ENCODE assay signal across 30 cellular contexts in genomic region chr2:113111121-113111520, GRCh38. TPM values are rescaled to one million over a fixed set of nuclear protein-coding genes. Genes with fewer than 3 reads are reported as not detected.
"Had no signal": no experiment of that assay in that cellular context is flagged by ENCODE, and none has a peak within 500 bp of the region (broad histone marks: within the 10 kb centered on the region; RNA-seq: fewer than 3 reads in every experiment).

No MANE protein-coding gene starts in this region.

- H3K4me1 ChIP-seq: SJCRH30 had no signal

- H3K27ac Mint-ChIP-seq: activated CD8-positive, alpha-beta T cell treated with anti-CD3 and anti-CD28 coated beads for 36 hours; activated naive CD4-positive, alpha-beta T cell treated with anti-CD3 and anti-CD28 coated beads, Interleukin-2, amount 10 ng/mL, durations not matched to agents 7 days and 5 days; activated naive CD8-positive, alpha-beta T cell treated with anti-CD3 and anti-CD28 coated beads for 36 hours; activated T-cell treated with anti-CD3 and anti-CD28 coated beads, Interleukin-2, amount 50 U/mL, for 72 hours; activated T-helper 2 cell treated with anti-CD3 and anti-CD28 coated beads, Interferon-gamma antibody, Interleukin-2, Interleukin-4, amounts not matched to agents 10 μg/mL and 5 μg/mL and 100 μg/mL, durations not matched to agents 14 hours and 24 hours and 36 hours had no signal

- H3K9me3 ChIP-seq: MG63, Peyer's patch, SJCRH30, SK-N-SH had no signal

- H3K36me3 Mint-ChIP-seq: activated naive CD4-positive, alpha-beta T cell treated with anti-CD3 and anti-CD28 coated beads, Interleukin-2, amount 10 ng/mL, durations not matched to agents 7 days and 5 days; activated naive CD8-positive, alpha-beta T cell treated with anti-CD3 and anti-CD28 coated beads for 36 hours had no signal

- H3K27me3 ChIP-seq: brain microvascular endothelial cell, cardiac muscle cell, MG63, Peyer's patch, SJCRH30 had no signal

- H3K9me2 ChIP-seq: SK-N-SH had no signal

- DNase-seq: activated CD4-positive, alpha-beta T cell treated with anti-CD3 and anti-CD28 coated beads for 4 hours; activated CD4-positive, CD25-positive, alpha-beta regulatory T cell; activated CD8-positive, alpha-beta memory T cell treated with anti-CD3 and anti-CD28 coated beads, Interleukin-2, amount 50 U/mL, for 4 hours; activated CD8-positive, alpha-beta T cell treated with anti-CD3 and anti-CD28 coated beads for 36 hours; activated gamma-delta T cell treated with Interleukin-2 at 50 U/mL for 16 hours; activated naive CD4-positive, alpha-beta T cell treated with anti-CD3 and anti-CD28 coated beads, Interleukin-2, amount 10 ng/mL, durations not matched to agents 7 days and 5 days; activated naive CD8-positive, alpha-beta T cell treated with anti-CD3 and anti-CD28 coated beads for 36 hours; activated T-cell treated with anti-CD3 and anti-CD28 coated beads, Interleukin-2, amount 50 U/mL, for 72 hours; brain microvascular endothelial cell; MG63; NCI-H1105; NCI-H1436; NCI-H1694 treated with DMSO at 0.1 percent for 48 hours; NCI-H2081 treated with DMSO at 0.1 percent for 48 hours; NCI-H446 treated with DMSO at 0.1 percent for 48 hours; NCI-H526; NK-92 treated with Interleukin-12 subunit alpha and Interleukin-12 subunit beta, amount 100 ng/mL, for 24 hours; OCI-M1; Peyer's patch; Right ventricle myocardium superior; SJCRH30; SK-N-SH; T-helper 1 cell had no signal

- H3K9me3 Mint-ChIP-seq: activated CD8-positive, alpha-beta T cell treated with anti-CD3 and anti-CD28 coated beads for 36 hours; activated naive CD4-positive, alpha-beta T cell treated with anti-CD3 and anti-CD28 coated beads, Interleukin-2, amount 10 ng/mL, durations not matched to agents 7 days and 5 days; activated naive CD8-positive, alpha-beta T cell treated with anti-CD3 and anti-CD28 coated beads for 36 hours; activated T-cell treated with anti-CD3 and anti-CD28 coated beads, Interleukin-2, amount 50 U/mL, for 72 hours had no signal

- H3K4me3 ChIP-seq: cardiac muscle cell, MG63, Peyer's patch, SJCRH30 had no signal

- H3K4me2 ChIP-seq: KMS-11, SK-N-SH had no signal

- H3K27me3 Mint-ChIP-seq: activated CD8-positive, alpha-beta T cell treated with anti-CD3 and anti-CD28 coated beads for 36 hours had no signal

- H3K4me1 Mint-ChIP-seq: activated naive CD4-positive, alpha-beta T cell treated with anti-CD3 and anti-CD28 coated beads, Interleukin-2, amount 10 ng/mL, durations not matched to agents 7 days and 5 days; activated naive CD8-positive, alpha-beta T cell treated with anti-CD3 and anti-CD28 coated beads for 36 hours had no signal

- H3K4me3 Mint-ChIP-seq: activated CD8-positive, alpha-beta T cell treated with anti-CD3 and anti-CD28 coated beads for 36 hours; activated naive CD4-positive, alpha-beta T cell treated with anti-CD3 and anti-CD28 coated beads, Interleukin-2, amount 10 ng/mL, durations not matched to agents 7 days and 5 days; activated naive CD8-positive, alpha-beta T cell treated with anti-CD3 and anti-CD28 coated beads for 36 hours; activated T-cell treated with anti-CD3 and anti-CD28 coated beads, Interleukin-2, amount 50 U/mL, for 72 hours had no signal

- H3K9ac ChIP-seq: KMS-11, SK-N-SH had no signal

- H3K27ac ChIP-seq: brain microvascular endothelial cell, cardiac muscle cell, KMS-11, Peyer's patch, RWPE1, SJCRH30, VCaP had no signal

- H3K36me3 ChIP-seq: brain microvascular endothelial cell, cardiac muscle cell, MG63, Peyer's patch, SJCRH30 had no signal

- ATAC-seq: activated CD8-positive, alpha-beta T cell treated with anti-CD3 and anti-CD28 coated beads for 36 hours; activated T-cell treated with anti-CD3 and anti-CD28 coated beads, Interleukin-2, amount 50 U/mL, for 72 hours had no signal

RNA-seq across cellular contexts. Expression of gene IL1RN, which starts 16.3 kb away (rescaled TPM):
- total RNA-seq: cardiac muscle cell, SJCRH30 had no signal
- polyA plus RNA-seq: cardiac muscle cell, SK-N-SH had no signal

RNA-seq across cellular contexts. Expression of gene IL1F10, which starts 43.4 kb away (rescaled TPM):
- total RNA-seq: activated CD8-positive, alpha-beta T cell treated with anti-CD3 and anti-CD28 coated beads for 36 hours; activated naive CD8-positive, alpha-beta T cell treated with anti-CD3 and anti-CD28 coated beads for 36 hours; activated T-cell treated with anti-CD3 and anti-CD28 coated beads, Interleukin-2, amount 50 U/mL, for 72 hours; activated T-helper 2 cell treated with anti-CD3 and anti-CD28 coated beads, Interferon-gamma antibody, Interleukin-2, Interleukin-4, amounts not matched to agents 10 μg/mL and 5 μg/mL and 100 μg/mL, durations not matched to agents 14 hours and 24 hours and 36 hours; cardiac muscle cell; Peyer's patch; Right ventricle myocardium superior; SJCRH30; T-helper 2 cell treated with Interferon-gamma antibody and Interleukin-4, amounts not matched to agents 100 ng/mL and 5 ng/mL, for 36 hours had no signal
- polyA plus RNA-seq: adipose tissue, cardiac muscle cell, SK-N-SH had no signal

RNA-seq across cellular contexts. Expression of gene IL36RN, which starts 52.1 kb away (rescaled TPM):
- total RNA-seq: activated CD8-positive, alpha-beta T cell treated with anti-CD3 and anti-CD28 coated beads for 36 hours; activated naive CD8-positive, alpha-beta T cell treated with anti-CD3 and anti-CD28 coated beads for 36 hours; activated T-cell treated with anti-CD3 and anti-CD28 coated beads, Interleukin-2, amount 50 U/mL, for 72 hours; activated T-helper 2 cell treated with anti-CD3 and anti-CD28 coated beads, Interferon-gamma antibody, Interleukin-2, Interleukin-4, amounts not matched to agents 10 μg/mL and 5 μg/mL and 100 μg/mL, durations not matched to agents 14 hours and 24 hours and 36 hours; cardiac muscle cell; Peyer's patch; Right ventricle myocardium superior; SJCRH30; T-helper 2 cell treated with Interferon-gamma antibody and Interleukin-4, amounts not matched to agents 100 ng/mL and 5 ng/mL, for 36 hours had no signal
- polyA plus RNA-seq: cardiac muscle cell, SK-N-SH had no signal

RNA-seq across cellular contexts. Expression of gene IL36B, which starts 58.5 kb away (rescaled TPM):
- total RNA-seq: activated CD8-positive, alpha-beta T cell treated with anti-CD3 and anti-CD28 coated beads for 36 hours; activated naive CD8-positive, alpha-beta T cell treated with anti-CD3 and anti-CD28 coated beads for 36 hours; activated T-cell treated with anti-CD3 and anti-CD28 coated beads, Interleukin-2, amount 50 U/mL, for 72 hours; activated T-helper 2 cell treated with anti-CD3 and anti-CD28 coated beads, Interferon-gamma antibody, Interleukin-2, Interleukin-4, amounts not matched to agents 10 μg/mL and 5 μg/mL and 100 μg/mL, durations not matched to agents 14 hours and 24 hours and 36 hours; cardiac muscle cell; Peyer's patch; Right ventricle myocardium superior; SJCRH30; T-helper 2 cell treated with Interferon-gamma antibody and Interleukin-4, amounts not matched to agents 100 ng/mL and 5 ng/mL, for 36 hours had no signal
- polyA plus RNA-seq: adipose tissue, cardiac muscle cell, SK-N-SH had no signal
